In genomic region chr2:134323777-134324176, GRCh38 we compare ENCODE assay signal across 17 cellular contexts.
DNase-seq lines count a peak whose midpoint lies in the region; ATAC-seq and TF ChIP-seq lines count a peak whose summit lies in the region.
"Had no signal": no experiment of that assay in that cellular context is flagged by ENCODE, and none has a peak within 500 bp of the region (broad histone marks: within the 10 kb centered on the region; RNA-seq: fewer than 3 reads in every experiment).

No MANE protein-coding gene starts in this region.

- H3K27me3 ChIP-seq in BE2C (no peaks in the 10 kb centered on the region), endocrine pancreas (ENCODE audit: control insufficient read depth, insufficient read depth, low read length) (no peaks in the 10 kb centered on the region), adrenal gland (no peaks in the 10 kb centered on the region)
- H3K27me3 ChIP-seq in BLaER1 treated with 17β-estradiol and CSF1 and Interleukin-3, amounts not matched to agents 10 nM and 100 nM = no peaks in the 10 kb centered on the region

- H2AFZ ChIP-seq in OCI-LY7 (ENCODE audit: low read length) = no peak overlapping the region
- H2AFZ ChIP-seq: GM23338 had no signal

- H3K4me3 ChIP-seq in BE2C (ENCODE audit: low read depth, low read length) = no peak overlapping the region
- H3K4me3 ChIP-seq in BLaER1 treated with 17β-estradiol and CSF1 and Interleukin-3, amounts not matched to agents 10 nM and 100 nM = no peak overlapping the region
- H3K4me3 ChIP-seq in OCI-LY7 (ENCODE audit: low read depth, low read length, poor library complexity, severe bottlenecking) = no peak overlapping the region
- H3K4me3 ChIP-seq in endocrine pancreas (ENCODE audit: control insufficient read depth, insufficient read depth, low read length) = peak overlapping the region; percentile 20
- H3K4me3 ChIP-seq in adrenal gland = no peak overlapping the region
- H3K4me3 ChIP-seq: GM23338, SK-N-MC had no signal

- peaks cover 0 to 17% (median 0%) of the 10 kb centered on the region in 11 experiments; a peak in 4 of 22 replicates for H4K20me1 ChIP-seq in BLaER1 treated with 17β-estradiol and CSF1 and Interleukin-3, amounts not matched to agents 10 nM and 100 nM
- no peaks in the 10 kb centered on the region for H4K20me1 ChIP-seq in OCI-LY7 (ENCODE audit: insufficient read depth, low read length)

- H3K36me3 ChIP-seq in BE2C = no peaks in the 10 kb centered on the region; the same call in 1 of the 2 replicates
- peaks cover 28 to 62% (median 38%) of the 10 kb centered on the region in 11 experiments for H3K36me3 ChIP-seq in BLaER1 treated with 17β-estradiol and CSF1 and Interleukin-3, amounts not matched to agents 10 nM and 100 nM
- H3K36me3 ChIP-seq in OCI-LY7 (ENCODE audit: insufficient read depth, low read length) = peaks cover 75% of the 10 kb centered on the region
- H3K36me3 ChIP-seq in endocrine pancreas (ENCODE audit: control insufficient read depth, insufficient read depth, low read length) = no peaks in the 10 kb centered on the region
- H3K36me3 ChIP-seq in adrenal gland (replicated peaks in 1 of 2) = no peaks in the 10 kb centered on the region

- H3K9me2 ChIP-seq in OCI-LY7 (ENCODE audit: insufficient read depth, low read length) = no peaks in the 10 kb centered on the region

- H3K27ac ChIP-seq in BLaER1 treated with 17β-estradiol and CSF1 and Interleukin-3, amounts not matched to agents 10 nM and 100 nM = peak overlapping the region in 10 of 11 experiments; percentile 69 to 90 (median 80); a peak in 17 of 22 replicates
- H3K27ac ChIP-seq in OCI-LY7 (ENCODE audit: low read depth, low read length, poor library complexity, severe bottlenecking) (no peak overlapping the region), adrenal gland (no peak overlapping the region)
- H3K27ac ChIP-seq: SK-N-MC had no signal

- CTCF ChIA-PET in OCI-LY7 (lab: Charles Lee; ENCODE audit: unreplicated experiment) = no interaction called here

- POLR2A ChIA-PET in OCI-LY7 (lab: Charles Lee) = interaction anchor here (0.7 to 0.9 kb wide), 2 partner anchors 25 to 34 kb away, joined by 3 to 4 read pairs; no protein-coding TSS in a partner anchor

- TF ChIP-seq POLR2A in adrenal gland (IDR thresholded peaks at IDR 0.05) = no peak

- peak; percentile 20; the same call in 1 of the 2 replicates for TF ChIP-seq CTCF in BE2C (IDR thresholded peaks at IDR 0.05; ENCODE audit: low read depth, low read length)
- TF ChIP-seq CTCF in OCI-LY7 (conservative IDR thresholded peaks at IDR 0.05; ENCODE audit: low read length) = no peak
- no peak for TF ChIP-seq CTCF in adrenal gland (IDR thresholded peaks at IDR 0.05)

- H3K4me1 ChIP-seq in BE2C (peaks cover 9% of the 10 kb centered on the region), OCI-LY7 (ENCODE audit: insufficient read depth, low read length, poor library complexity, severe bottlenecking) (peaks cover 34% of the 10 kb centered on the region), endocrine pancreas (ENCODE audit: control insufficient read depth, insufficient read depth, low read length) (peaks cover 10% of the 10 kb centered on the region), adrenal gland (replicated peaks in 1 of 2) (peaks cover 0 to 19% of the 10 kb centered on the region in 2 donors)
- H3K4me1 ChIP-seq in BLaER1 treated with 17β-estradiol and CSF1 and Interleukin-3, amounts not matched to agents 10 nM and 100 nM = peaks cover 89 to 100% (median 95%) of the 10 kb centered on the region in 10 experiments

- intact Hi-C loops in OCI-LY7 (cut with micrococcal nuclease; ENCODE audit: unreplicated experiment) (no loop called here), adrenal gland (cut with DNase I) (no loop called here)

- H3K9me3 ChIP-seq in BE2C (no peaks in the 10 kb centered on the region), OCI-LY7 (ENCODE audit: low read length) (no peaks in the 10 kb centered on the region; the same call in 1 of the 2 replicates), endocrine pancreas (ENCODE audit: control insufficient read depth, low read length) (no peaks in the 10 kb centered on the region), adrenal gland (replicated peaks in 1 of 3) (no peaks in the 10 kb centered on the region)
- H3K9me3 ChIP-seq in BLaER1 treated with 17β-estradiol and CSF1 and Interleukin-3, amounts not matched to agents 10 nM and 100 nM (replicated peaks in 1 of 11) = peaks cover 0 to 28% (median 21%) of the 10 kb centered on the region in 11 experiments; a peak in 20 of 22 replicates

- H3K9ac ChIP-seq in BLaER1 treated with 17β-estradiol and CSF1 and Interleukin-3, amounts not matched to agents 10 nM and 100 nM = peak overlapping the region in 7 of 11 experiments; percentile 38 to 70 (median 49); a peak in 7 of 22 replicates
- no peak overlapping the region for H3K9ac ChIP-seq in endocrine pancreas (ENCODE audit: control insufficient read depth, insufficient read depth, low read length)

- H3K4me2 ChIP-seq in BLaER1 treated with 17β-estradiol and CSF1 and Interleukin-3, amounts not matched to agents 10 nM and 100 nM = peak overlapping the region; percentile 61 to 86 (median 81); a peak in 21 of 22 replicates
- H3K4me2 ChIP-seq in OCI-LY7 (ENCODE audit: low read length) = peak overlapping the region; percentile 39; the same call in 1 of the 2 replicates
- H3K4me2 ChIP-seq: GM23338 had no signal

- 73 to 91% (median 87%) methylated on average over 1 of the region's 1 CpG for WGBS in adrenal gland, 4 donors

- ATAC-seq in HG03097 (IDR thresholded peaks at IDR 0.05; ENCODE audit: low FRiP score, unreplicated experiment) = no peak
- ATAC-seq: GM23338, HCT116, Panc1 had no signal

- H3K79me2 ChIP-seq in OCI-LY7 (ENCODE audit: insufficient read depth, low read depth, low read length) = no peaks in the 10 kb centered on the region

- no peak for DNase-seq in BE2C
- no peak for DNase-seq in OCI-LY7 (ENCODE audit: low spot score)
- no peak for DNase-seq in NCI-H510A (lab: John Stamatoyannopoulos, UW)
- no peak for DNase-seq in adrenal gland
- DNase-seq: DMS 273 treated with DMSO at 0.1 percent for 48 hours, GF-D8, KBM-7, NCI-H1436, NCI-H2029, NCI-H774 had no signal

- BruUV-seq in OCI-LY7 (replicated peaks; lab: Mats Ljungman, UMichigan) = no TSS peak

Comparison
In these comparisons a context has a peak if more than half of its experiments do, and no peak if none do; other contexts are left out.
1. H3K27ac ChIP-seq: peak in BLaER1 treated with 17β-estradiol and CSF1 and Interleukin-3, amounts not matched to agents 10 nM and 100 nM (10 of 11); none in OCI-LY7 (single experiment) and adrenal gland (0 of 5).